ENCODE assay signal across 8 cellular contexts in the genomic region with DNA sequence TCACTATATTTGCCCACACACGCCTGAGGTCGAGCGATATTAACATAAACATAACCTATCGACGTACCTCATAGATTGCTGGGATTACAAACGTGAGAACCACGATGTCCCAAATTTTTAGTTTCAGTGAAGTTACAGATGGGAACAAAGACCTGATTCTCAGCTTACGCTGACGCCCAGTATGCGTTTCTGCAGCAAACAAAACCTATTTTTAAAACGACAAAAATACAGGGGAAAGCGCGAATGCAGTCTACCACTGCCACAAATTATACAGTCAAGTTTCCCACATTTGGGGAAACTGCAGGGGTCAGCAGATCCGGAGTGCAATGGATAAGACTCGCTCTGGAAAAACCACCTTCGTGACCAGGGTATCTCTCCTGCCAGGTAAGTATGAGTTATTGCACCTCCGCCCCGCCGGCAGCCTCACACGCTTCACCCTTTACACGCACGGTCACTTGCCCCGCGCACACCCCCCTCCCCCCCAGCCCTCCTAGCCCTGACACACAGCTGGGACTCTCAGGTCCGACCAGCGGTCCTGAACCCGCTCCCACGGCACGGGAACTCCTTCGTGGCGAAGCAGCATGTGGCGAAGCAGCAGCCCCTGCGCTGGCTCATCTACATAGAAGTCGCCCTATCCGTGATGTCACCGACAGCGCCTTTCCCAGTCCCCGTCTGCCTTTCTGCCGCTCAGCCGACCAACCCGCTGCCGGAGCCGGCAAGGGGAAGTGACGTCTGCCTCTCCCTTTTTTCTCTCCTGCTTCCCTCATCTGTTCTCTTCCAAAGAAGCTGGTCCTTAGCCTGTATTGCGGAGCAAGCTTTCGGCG. TPM values are rescaled to one million over a fixed set of nuclear protein-coding genes. Genes with fewer than 3 reads are reported as not detected.
DNase-seq lines count a peak whose midpoint lies in the region; ATAC-seq and TF ChIP-seq lines count a peak whose summit lies in the region.
"Not testable (repeated sequence)": the region's sequence is repeated elsewhere in the genome, so short reads cannot be mapped to it uniquely, and the experiment has no call there.

No MANE protein-coding gene starts in this region.

- H3K27ac ChIP-seq in colonic mucosa, result peak overlapping the region; percentile 77

- H3K4me1 ChIP-seq in colonic mucosa, result not testable (repeated sequence)

- intact Hi-C loops in colonic mucosa (cut with DNase I); left colon (cut with DNase I, micrococcal nuclease): not testable (repeated sequence)

- ATAC-seq in HG03457 (IDR thresholded peaks at IDR 0.05; ENCODE audit: unreplicated experiment) (peak; percentile 63), left colon (peak; percentile 93)

- peak overlapping the region; percentile 23 for H3K4me3 ChIP-seq in colonic mucosa

- not testable (repeated sequence) for H3K27me3 ChIP-seq in colonic mucosa

- peak; percentile 99 for TF ChIP-seq POLR2A in GM19099 (IDR thresholded peaks at IDR 0.05; ENCODE audit: extremely low read depth, insufficient read length, low read depth)

- DNase-seq in Ammon's horn (ENCODE audit: low spot score) (peak; percentile 92), NCI-H526 (lab: John Stamatoyannopoulos, UW) (peak; percentile 100), colonic mucosa (peak; percentile 88), left colon (peak; percentile 84 to 90)
- DNase-seq in activated CD4-positive, alpha-beta T cell treated with anti-CD3 and anti-CD28 coated beads, Interleukin-2, amount 50 U/mL, for 1 hour, result peak; percentile 67
- peak; percentile 80 to 86 for DNase-seq in stimulated activated CD4-positive, alpha-beta T cell treated with anti-CD3 and anti-CD28 coated beads, Interleukin-15, amount 100 ng/mL, for 48 hours (ENCODE audit: low read depth in 2 of 2)

- TF ChIP-seq CTCF in colonic mucosa (IDR thresholded peaks at IDR 0.05), result not testable (repeated sequence)

- not testable (repeated sequence) for H3K36me3 ChIP-seq in colonic mucosa

- not testable (repeated sequence) for H3K9me3 ChIP-seq in colonic mucosa

- peak overlapping the region; percentile 46 to 82 for H3K9ac ChIP-seq in colonic mucosa (ENCODE audit: low read depth in 2 of 2, low read length in 2 of 2)

RNA-seq across cellular contexts. Expression of a gene that starts 30.5 kb away (rescaled TPM):
- total RNA-seq in colonic mucosa (not detected), left colon (not detected)

RNA-seq across cellular contexts. Expression of a gene that starts 55.7 kb away (rescaled TPM):
- total RNA-seq in colonic mucosa, result 100 to 1,000 TPM; 302 to 496 TPM
- total RNA-seq in left colon, result 100 to 1,000 TPM; 550 to 720 TPM

Comparison
In these comparisons a context has a peak if more than half of its experiments do, and no peak if none do; other contexts are left out.
1. Peak in every context shown above with its lines: DNase-seq, ATAC-seq, H3K4me3 ChIP-seq and H3K27ac ChIP-seq.